ENCODE assay signal across 9 cellular contexts in genomic region chr6:34132486-34133185, GRCh38. TPM values are rescaled to one million over a fixed set of nuclear protein-coding genes. Genes with fewer than 3 reads are reported as not detected.
DNase-seq lines count a peak whose midpoint lies in the region; ATAC-seq and TF ChIP-seq lines count a peak whose summit lies in the region.
"Had no signal": no experiment of that assay in that cellular context is flagged by ENCODE, and none has a peak within 500 bp of the region (broad histone marks: within the 10 kb centered on the region; RNA-seq: fewer than 3 reads in every experiment).

No MANE protein-coding gene starts in this region.

- H3K27me3 ChIP-seq in H7 (ENCODE audit: control insufficient read depth, insufficient read depth, low read length) (no peaks in the 10 kb centered on the region), spleen (replicated peaks in 1 of 7) (peaks cover 0 to 87% (median 7%) of the 10 kb centered on the region in 7 donors)

- whole genome bisulfite sequencing in spleen, 5 donors = 52 to 57% (median 54%) methylated on average over 19 to 20 of the region's 20 CpGs

- intact Hi-C loops in spleen (cut with DNase I; ENCODE audit: low total_unique reads) = no loop called here

- TF ChIP-seq POLR2A in GM18505 (IDR thresholded peaks at IDR 0.05; ENCODE audit: borderline replicate concordance, extremely low read depth, insufficient read depth, insufficient read length) = no peak
- TF ChIP-seq POLR2A in spleen (IDR thresholded peaks at IDR 0.05) = no peak

- no peak overlapping the region for H3K27ac ChIP-seq in spleen
- H3K27ac ChIP-seq: heart right ventricle had no signal

- no peak for ATAC-seq in GM19452 (IDR thresholded peaks at IDR 0.05; ENCODE audit: unreplicated experiment)
- no peak for ATAC-seq in GM18505 (IDR thresholded peaks at IDR 0.05; ENCODE audit: unreplicated experiment)

- H3K4me3 ChIP-seq in H7 (ENCODE audit: insufficient read depth, low read depth, low read length) (no peak overlapping the region), fibroblast of mammary gland (ENCODE audit: control insufficient read depth, low read depth, low read length) (no peak overlapping the region), spleen (no peak overlapping the region)
- H3K4me3 ChIP-seq: heart right ventricle had no signal

- H3K36me3 ChIP-seq in H7 (replicated peaks; ENCODE audit: control insufficient read depth, insufficient read depth, low read length) (no peaks in the 10 kb centered on the region; the same call in 1 of the 2 replicates), spleen (no peaks in the 10 kb centered on the region)
- H3K36me3 ChIP-seq: heart right ventricle had no signal

- no peaks in the 10 kb centered on the region for H3K4me1 ChIP-seq in spleen
- H3K4me1 ChIP-seq: heart right ventricle had no signal

- no peaks in the 10 kb centered on the region for H3K9me3 ChIP-seq in spleen
- H3K9me3 ChIP-seq: heart right ventricle had no signal

- peak; percentile 60 for DNase-seq in 8988T
- DNase-seq in H7 = peak; percentile 91
- DNase-seq in SK-N-DZ (ENCODE audit: low spot score) = peak; percentile 39
- DNase-seq in fibroblast of mammary gland (ENCODE audit: low read depth) = peak; percentile 27
- no peak for DNase-seq in spleen
- DNase-seq in SKM-1 (lab: John Stamatoyannopoulos, UW; ENCODE audit: unreplicated experiment) = no peak
- DNase-seq: heart right ventricle had no signal

- TF ChIP-seq CTCF in fibroblast of mammary gland (conservative IDR thresholded peaks at IDR 0.05; ENCODE audit: control insufficient read depth, insufficient read depth, low read depth, low read length) (no peak), spleen (IDR thresholded peaks at IDR 0.05 in 8 of 11, conservative IDR thresholded peaks at IDR 0.05 in 3 of 11) (no peak)

RNA-seq across cellular contexts. Expression of gene GRM4, which starts 13.3 kb away (rescaled TPM):
- total RNA-seq in H7 (2014; rRNA removed; shearing (Covaris generic)) = 23.9 and 35.3 TPM in 2 replicates
- polyA plus RNA-seq in SK-N-DZ (2014; cell fraction: cytosol; rRNA removed) = 0.18 TPM in 1 of 2 replicates, not detected in the other
- not detected in 2 replicates for polyA plus RNA-seq in SK-N-DZ (2014; cell fraction: nucleus; rRNA removed)
- total RNA-seq in spleen = under 1 TPM in 5 of 7 donors, not detected in 2; 0.07 to 0.26 (median 0.11) TPM
- under 1 TPM in 2 of 3 donors, not detected in 1; 0.02 to 0.05 TPM for polyA plus RNA-seq in spleen
- total RNA-seq: heart right ventricle had no signal
- polyA plus RNA-seq: heart right ventricle had no signal

Comparison
In these comparisons a context has a peak if more than half of its experiments do, and no peak if none do; other contexts are left out.
1. DNase-seq: peak in 8988T (single experiment), H7 (single experiment), SK-N-DZ (single experiment) and fibroblast of mammary gland (single experiment); none in spleen (single experiment) and SKM-1 (single experiment).
2. RNA of gene GRM4, which starts 13.3 kb away (total RNA-seq): 23.9 to 35.3 TPM in H7; 0.07 to 0.26 TPM in spleen; every median in the first group is over 10 times any median in the second.